Comparison of ENCODE assay signal across 23 cellular contexts in the genomic region with DNA sequence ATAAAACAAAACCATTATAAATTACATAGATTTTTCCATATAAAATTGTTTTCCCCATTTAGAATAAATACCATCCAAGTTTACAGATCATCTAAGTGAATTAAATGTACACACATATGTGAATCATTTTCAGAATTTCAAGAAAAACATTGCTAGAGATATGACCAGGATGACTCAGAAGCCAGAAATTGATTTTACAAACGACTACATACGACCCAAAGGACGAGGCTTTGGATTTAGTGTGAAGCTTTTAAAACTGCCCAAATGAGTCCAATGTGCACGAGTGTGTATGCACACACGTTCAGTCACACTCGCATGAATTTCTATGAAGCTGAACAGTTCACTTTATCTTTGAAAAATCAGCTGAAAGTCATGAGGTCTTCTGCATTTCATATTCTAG. TPM values are rescaled to one million over a fixed set of nuclear protein-coding genes. Genes with fewer than 3 reads are reported as not detected.
DNase-seq lines count a peak whose midpoint lies in the region; ATAC-seq lines count a peak whose summit lies in the region.
"Had no signal": no experiment of that assay in that cellular context is flagged by ENCODE, and none has a peak within 500 bp of the region (broad histone marks: within the 10 kb centered on the region; RNA-seq: fewer than 3 reads in every experiment).

No MANE protein-coding gene starts in this region.

- H3K4me3 Mint-ChIP-seq in activated T-cell treated with anti-CD3 and anti-CD28 coated beads, Interleukin-2, amount 50 U/mL, for 72 hours, result peak overlapping the region in 1 of 2 donors; percentile 38
- no peak overlapping the region for H3K4me3 Mint-ChIP-seq in activated T-cell treated with anti-CD3 and anti-CD28 coated beads, Interleukin-2, amount 50 U/mL, for 24 hours
- H3K4me3 Mint-ChIP-seq: B cell, CD14-positive monocyte had no signal

- in situ Hi-C loops in G401 (cut with HindIII; ENCODE audit: low sequenced_read_pairs), result no loop called here

- H3K36me3 Mint-ChIP-seq in activated T-cell treated with anti-CD3 and anti-CD28 coated beads, Interleukin-2, amount 50 U/mL, for 72 hours (ENCODE audit: insufficient read depth in 2 of 2), result peaks cover 0 to 2% of the 10 kb centered on the region in 2 donors
- H3K36me3 Mint-ChIP-seq in activated T-cell treated with anti-CD3 and anti-CD28 coated beads, Interleukin-2, amount 50 U/mL, for 24 hours (ENCODE audit: low read depth), result no peaks in the 10 kb centered on the region
- H3K36me3 Mint-ChIP-seq: CD14-positive monocyte had no signal

- ATAC-seq in activated T-cell treated with anti-CD3 and anti-CD28 coated beads, Interleukin-2, amount 50 U/mL, for 72 hours (replicated peaks in 1 of 2), result peak; percentile 32 to 66
- no peak for ATAC-seq in GM18861 (IDR thresholded peaks at IDR 0.05; ENCODE audit: unreplicated experiment)
- ATAC-seq: Panc1 had no signal

- H3K4me1 Mint-ChIP-seq in activated T-cell treated with anti-CD3 and anti-CD28 coated beads, Interleukin-2, amount 50 U/mL, for 72 hours (ENCODE audit: low read depth), result peaks cover 22% of the 10 kb centered on the region
- H3K4me1 Mint-ChIP-seq in activated T-cell treated with anti-CD3 and anti-CD28 coated beads, Interleukin-2, amount 50 U/mL, for 24 hours (ENCODE audit: low read depth), result peaks cover 8% of the 10 kb centered on the region
- H3K4me1 Mint-ChIP-seq: B cell, CD14-positive monocyte had no signal

- peaks cover 4% of the 10 kb centered on the region for H3K27me3 Mint-ChIP-seq in activated T-cell treated with anti-CD3 and anti-CD28 coated beads, Interleukin-2, amount 50 U/mL, for 72 hours (ENCODE audit: low read depth)
- peaks cover 12% of the 10 kb centered on the region for H3K27me3 Mint-ChIP-seq in activated T-cell treated with anti-CD3 and anti-CD28 coated beads, Interleukin-2, amount 50 U/mL, for 24 hours

- H3K9me3 Mint-ChIP-seq in activated T-cell treated with anti-CD3 and anti-CD28 coated beads, Interleukin-2, amount 50 U/mL, for 72 hours, result no peaks in the 10 kb centered on the region
- no peaks in the 10 kb centered on the region for H3K9me3 Mint-ChIP-seq in activated T-cell treated with anti-CD3 and anti-CD28 coated beads, Interleukin-2, amount 50 U/mL, for 24 hours

- DNase-seq in activated T-cell treated with anti-CD3 and anti-CD28 coated beads, Interleukin-2, amount 50 U/mL, for 72 hours, result no peak
- DNase-seq in activated T-cell treated with anti-CD3 and anti-CD28 coated beads, Interleukin-2, amount 50 U/mL, for 24 hours, result no peak
- DNase-seq in amniotic stem cell (lab: John Stamatoyannopoulos, UW) (peak; percentile 29), fibroblast of peridontal ligament (ENCODE audit: extremely low read depth) (peak; percentile 31), OCI-M2 (lab: John Stamatoyannopoulos, UW; ENCODE audit: unreplicated experiment) (no peak), mesenteric fat pad (ENCODE audit: low spot score) (no peak), G401 (ENCODE audit: low spot score) (no peak)
- DNase-seq: 8988T; IMR-90; MV-4-11; NCI-H1105 treated with DMSO at 0.1 percent for 48 hours; NCI-H1694; NCI-H2081; NCI-H2171; NCI-H345; NCI-H524; NCI-H774; NK-92 treated with Interleukin-12 subunit alpha and Interleukin-12 subunit beta, amount 100 ng/mL, for 24 hours; SJCRH30 had no signal

- H3K27ac Mint-ChIP-seq in activated T-cell treated with anti-CD3 and anti-CD28 coated beads, Interleukin-2, amount 50 U/mL, for 72 hours, result no peak overlapping the region
- H3K27ac Mint-ChIP-seq in activated T-cell treated with anti-CD3 and anti-CD28 coated beads, Interleukin-2, amount 50 U/mL, for 24 hours, result no peak overlapping the region
- H3K27ac Mint-ChIP-seq: B cell, CD14-positive monocyte had no signal

RNA-seq across cellular contexts. Expression of a gene that starts 37.9 kb away (rescaled TPM):
- 1 to 10 TPM; 1.2 to 1.7 TPM for total RNA-seq in activated T-cell treated with anti-CD3 and anti-CD28 coated beads, Interleukin-2, amount 50 U/mL, for 72 hours
- 3.6 TPM for total RNA-seq in mesenteric fat pad
- 0.06 and 1.7 TPM in 2 replicates for total RNA-seq in G401 (2014; rRNA removed; shearing (Covaris generic))

Comparison
In these comparisons a context has a peak if more than half of its experiments do, and no peak if none do; other contexts are left out.
1. DNase-seq: peak in amniotic stem cell (single experiment) and fibroblast of peridontal ligament (single experiment); none in activated T-cell treated with anti-CD3 and anti-CD28 coated beads, Interleukin-2, amount 50 U/mL, for 72 hours (0 of 2), activated T-cell treated with anti-CD3 and anti-CD28 coated beads, Interleukin-2, amount 50 U/mL, for 24 hours (single experiment), OCI-M2 (single experiment), mesenteric fat pad (single experiment) and G401 (single experiment).